In genomic region chr6:142551145-142551811, GRCh38 we compare ENCODE assay signal across 10 cellular contexts.
DNase-seq lines count a peak whose midpoint lies in the region; ATAC-seq and TF ChIP-seq lines count a peak whose summit lies in the region.
"Had no signal": no experiment of that assay in that cellular context is flagged by ENCODE, and none has a peak within 500 bp of the region (broad histone marks: within the 10 kb centered on the region; RNA-seq: fewer than 3 reads in every experiment).

No MANE protein-coding gene starts in this region.

- H3K27ac Mint-ChIP-seq in activated naive CD8-positive, alpha-beta T cell treated with anti-CD3 and anti-CD28 coated beads, Interleukin-2, amount 10 ng/mL, durations not matched to agents 7 days and 5 days = peak overlapping the region; percentile 84

- no peak for TF ChIP-seq POLR2A in Peyer's patch (IDR thresholded peaks at IDR 0.05)

- peak overlapping the region; percentile 47 for H3K4me3 Mint-ChIP-seq in activated naive CD8-positive, alpha-beta T cell treated with anti-CD3 and anti-CD28 coated beads, Interleukin-2, amount 10 ng/mL, durations not matched to agents 7 days and 5 days

- peak overlapping the region; percentile 46 for H3K4me2 ChIP-seq in skeletal muscle satellite cell (ENCODE audit: low read length)

- H3K27me3 Mint-ChIP-seq in activated naive CD8-positive, alpha-beta T cell treated with anti-CD3 and anti-CD28 coated beads, Interleukin-2, amount 10 ng/mL, durations not matched to agents 7 days and 5 days = no peaks in the 10 kb centered on the region

- peak; percentile 93 for ATAC-seq in activated naive CD8-positive, alpha-beta T cell treated with anti-CD3 and anti-CD28 coated beads, Interleukin-2, amount 10 ng/mL, durations not matched to agents 7 days and 5 days (ENCODE audit: low read depth)
- no peak for ATAC-seq in HG03432 (IDR thresholded peaks at IDR 0.05; ENCODE audit: unreplicated experiment)
- no peak for ATAC-seq in GM19351 (IDR thresholded peaks at IDR 0.05; ENCODE audit: unreplicated experiment)

- H3K36me3 ChIP-seq in skeletal muscle satellite cell (ENCODE audit: insufficient read depth, low read length) (no peaks in the 10 kb centered on the region), Peyer's patch (no peaks in the 10 kb centered on the region)

- H3K36me3 Mint-ChIP-seq in activated naive CD8-positive, alpha-beta T cell treated with anti-CD3 and anti-CD28 coated beads, Interleukin-2, amount 10 ng/mL, durations not matched to agents 7 days and 5 days = peaks cover 15% of the 10 kb centered on the region

- H3K9me3 Mint-ChIP-seq in activated naive CD8-positive, alpha-beta T cell treated with anti-CD3 and anti-CD28 coated beads, Interleukin-2, amount 10 ng/mL, durations not matched to agents 7 days and 5 days = peaks cover 2% of the 10 kb centered on the region

- no peak for TF ChIP-seq CTCF in Peyer's patch (IDR thresholded peaks at IDR 0.05)

- DNase-seq in DMS 273 (lab: John Stamatoyannopoulos, UW; ENCODE audit: unreplicated experiment) = peak; percentile 90
- peak; percentile 33 for DNase-seq in RPMI8226
- peak; percentile 70 for DNase-seq in activated naive CD8-positive, alpha-beta T cell treated with anti-CD3 and anti-CD28 coated beads, Interleukin-2, amount 10 ng/mL, durations not matched to agents 7 days and 5 days
- no peak for DNase-seq in SKM-1 treated with dmso at 0.1 percent for 144 hours (lab: John Stamatoyannopoulos, UW; ENCODE audit: unreplicated experiment)
- DNase-seq in Peyer's patch = no peak
- DNase-seq: NCI-H1436 treated with DMSO at 0.1 percent for 48 hours had no signal

- H3K27me3 ChIP-seq in skeletal muscle satellite cell (ENCODE audit: control insufficient read depth, insufficient read depth, low read length) = peaks cover 2% of the 10 kb centered on the region
- H3K27me3 ChIP-seq in Peyer's patch = no peaks in the 10 kb centered on the region

- H3K9me3 ChIP-seq in skeletal muscle satellite cell (replicated peaks; ENCODE audit: low read length) = no peaks in the 10 kb centered on the region
- H3K9me3 ChIP-seq in Peyer's patch = no peaks in the 10 kb centered on the region

- H3K27ac ChIP-seq in Peyer's patch = no peak overlapping the region
- H3K27ac ChIP-seq: parathyroid adenoma had no signal

- H3K4me3 ChIP-seq in skeletal muscle satellite cell (ENCODE audit: low read length) = no peak overlapping the region
- H3K4me3 ChIP-seq in Peyer's patch = no peak overlapping the region

- peaks cover 28% of the 10 kb centered on the region for H3K4me1 Mint-ChIP-seq in activated naive CD8-positive, alpha-beta T cell treated with anti-CD3 and anti-CD28 coated beads, Interleukin-2, amount 10 ng/mL, durations not matched to agents 7 days and 5 days

- H3K9ac ChIP-seq in skeletal muscle satellite cell (ENCODE audit: low read depth, low read length) = no peak overlapping the region
- H3K9ac ChIP-seq: parathyroid adenoma had no signal

- H3K4me1 ChIP-seq in skeletal muscle satellite cell (ENCODE audit: control insufficient read depth, insufficient read depth, low read length) = peaks cover 12% of the 10 kb centered on the region
- no peaks in the 10 kb centered on the region for H3K4me1 ChIP-seq in Peyer's patch
- H3K4me1 ChIP-seq: parathyroid adenoma had no signal

- POLR2A ChIA-PET in activated naive CD8-positive, alpha-beta T cell treated with anti-CD3 and anti-CD28 coated beads, Interleukin-2, amount 10 ng/mL, durations not matched to agents 7 days and 5 days (lab: Charles Lee) = interaction anchor here (1.2 to 1.3 kb wide), 2 partner anchors 10 to 15 kb away, joined by 3 to 4 read pairs; no protein-coding TSS in a partner anchor

Comparison
In these comparisons a context has a peak if more than half of its experiments do, and no peak if none do; other contexts are left out.
1. DNase-seq: peak in DMS 273 (single experiment), RPMI8226 (single experiment) and activated naive CD8-positive, alpha-beta T cell treated with anti-CD3 and anti-CD28 coated beads, Interleukin-2, amount 10 ng/mL, durations not matched to agents 7 days and 5 days (single experiment); none in SKM-1 treated with dmso at 0.1 percent for 144 hours (single experiment) and Peyer's patch (0 of 3).